ENCODE assay signal across 28 cellular contexts in genomic region chr2:182584462-182584861, GRCh38.
"Had no signal": no experiment of that assay in that cellular context is flagged by ENCODE, and none has a peak within 500 bp of the region (broad histone marks: within the 10 kb centered on the region; RNA-seq: fewer than 3 reads in every experiment).

No MANE protein-coding gene starts in this region.

- H3K9me3 ChIP-seq: ascending aorta, gastroesophageal sphincter, left lung, mucosa of descending colon, neutrophil, transverse colon had no signal

- ATAC-seq: activated CD4-positive, CD25-positive, alpha-beta regulatory T cell treated with anti-CD3 and anti-CD28 coated beads, Interleukin-2, amount 50 U/mL, for 24 hours; gastroesophageal sphincter; left lung; mucosa of descending colon had no signal

- H3K4me1 Mint-ChIP-seq: activated naive CD8-positive, alpha-beta T cell treated with anti-CD3 and anti-CD28 coated beads, Interleukin-2, amount 10 ng/mL, durations not matched to agents 7 days and 5 days; nephron had no signal

- H3K27ac Mint-ChIP-seq: activated CD4-positive, alpha-beta memory T cell treated with anti-CD3 and anti-CD28 coated beads for 36 hours; activated naive CD4-positive, alpha-beta T cell treated with anti-CD3 and anti-CD28 coated beads for 36 hours; activated naive CD8-positive, alpha-beta T cell treated with anti-CD3 and anti-CD28 coated beads, Interleukin-2, amount 10 ng/mL, durations not matched to agents 7 days and 5 days; activated T-helper 1 cell treated with anti-CD3 and anti-CD28 coated beads, Interleukin-12 subunit alpha, Interleukin-12 subunit beta, Interleukin-2, Interleukin-4 antibody, amounts not matched to agents 30 ng/mL and 10 ng/mL and 1 ng/mL, durations not matched to agents 14 hours and 24 hours and 36 hours; brain; nephron; progenitor cell of endocrine pancreas; T-helper 1 cell treated with Interleukin-12 subunit alpha and Interleukin-12 subunit beta and Interleukin-4 antibody, amounts not matched to agents 30 μg/mL and 1 μg/mL, for 36 hours had no signal

- H3K27me3 Mint-ChIP-seq: activated naive CD8-positive, alpha-beta T cell treated with anti-CD3 and anti-CD28 coated beads, Interleukin-2, amount 10 ng/mL, durations not matched to agents 7 days and 5 days; brain; progenitor cell of endocrine pancreas had no signal

- H3K27ac ChIP-seq: ascending aorta, gastroesophageal sphincter, left lung, neutrophil, transverse colon, VCaP had no signal

- H3K9me3 Mint-ChIP-seq: activated CD4-positive, alpha-beta memory T cell treated with anti-CD3 and anti-CD28 coated beads for 36 hours; activated naive CD4-positive, alpha-beta T cell treated with anti-CD3 and anti-CD28 coated beads for 36 hours; activated naive CD8-positive, alpha-beta T cell treated with anti-CD3 and anti-CD28 coated beads, Interleukin-2, amount 10 ng/mL, durations not matched to agents 7 days and 5 days; activated T-helper 1 cell treated with anti-CD3 and anti-CD28 coated beads, Interleukin-12 subunit alpha, Interleukin-12 subunit beta, Interleukin-2, Interleukin-4 antibody, amounts not matched to agents 30 ng/mL and 10 ng/mL and 1 ng/mL, durations not matched to agents 14 hours and 24 hours and 36 hours; brain; nephron; T-helper 1 cell treated with Interleukin-12 subunit alpha and Interleukin-12 subunit beta and Interleukin-4 antibody, amounts not matched to agents 30 μg/mL and 1 μg/mL, for 36 hours had no signal

- H3K4me3 ChIP-seq: ascending aorta, gastroesophageal sphincter, left lung, mucosa of descending colon, transverse colon had no signal

- H3K4me3 Mint-ChIP-seq: activated CD4-positive, alpha-beta memory T cell treated with anti-CD3 and anti-CD28 coated beads for 36 hours; activated naive CD4-positive, alpha-beta T cell treated with anti-CD3 and anti-CD28 coated beads for 36 hours; activated naive CD8-positive, alpha-beta T cell treated with anti-CD3 and anti-CD28 coated beads, Interleukin-2, amount 10 ng/mL, durations not matched to agents 7 days and 5 days; activated T-helper 1 cell treated with anti-CD3 and anti-CD28 coated beads, Interleukin-12 subunit alpha, Interleukin-12 subunit beta, Interleukin-2, Interleukin-4 antibody, amounts not matched to agents 30 ng/mL and 10 ng/mL and 1 ng/mL, durations not matched to agents 14 hours and 24 hours and 36 hours; brain; nephron; T-helper 1 cell treated with Interleukin-12 subunit alpha and Interleukin-12 subunit beta and Interleukin-4 antibody, amounts not matched to agents 30 μg/mL and 1 μg/mL, for 36 hours had no signal

- FAIRE-seq: endothelial cell of umbilical vein, TTC549, urothelium cell line had no signal

- H3K4me1 ChIP-seq: gastroesophageal sphincter, transverse colon had no signal

- H3K36me3 Mint-ChIP-seq: activated CD4-positive, alpha-beta memory T cell treated with anti-CD3 and anti-CD28 coated beads for 36 hours; activated naive CD8-positive, alpha-beta T cell treated with anti-CD3 and anti-CD28 coated beads, Interleukin-2, amount 10 ng/mL, durations not matched to agents 7 days and 5 days; brain had no signal

- H3K27me3 ChIP-seq: ascending aorta, gastroesophageal sphincter, left lung, neutrophil, transverse colon had no signal

- H3K36me3 ChIP-seq: ascending aorta, gastroesophageal sphincter, left lung, neutrophil, transverse colon had no signal

- DNase-seq: activated CD4-positive, alpha-beta memory T cell treated with anti-CD3 and anti-CD28 coated beads for 36 hours; activated CD4-positive, alpha-beta T cell treated with anti-CD3 and anti-CD28 coated beads for 48 hours; activated CD8-positive, alpha-beta memory T cell treated with anti-CD3 and anti-CD28 coated beads, Interleukin-2, amount 50 U/mL, for 4 hours; activated effector memory CD4-positive, alpha-beta T cell treated with anti-CD3 and anti-CD28 coated beads, Interleukin-2, amount 50 U/mL, for 16 hours; activated naive CD4-positive, alpha-beta T cell treated with anti-CD3 and anti-CD28 coated beads for 36 hours; activated naive CD8-positive, alpha-beta T cell treated with anti-CD3 and anti-CD28 coated beads, Interleukin-2, amount 10 ng/mL, durations not matched to agents 7 days and 5 days; activated T-cell treated with anti-CD3 and anti-CD28 coated beads, Interleukin-2, amount 50 U/mL, for 1 hour; central memory CD4-positive, alpha-beta T cell; left lung; mucosa of descending colon; stimulated activated CD4-positive, alpha-beta T cell treated with anti-CD3 and anti-CD28 coated beads, Interleukin-15, amount 100 ng/mL, for 24 hours; stimulated activated CD4-positive, alpha-beta T cell treated with anti-CD3 and anti-CD28 coated beads, Interleukin-2, amount 100 ng/mL, for 24 hours; stimulated activated naive CD4-positive, alpha-beta T cell treated with Interleukin-2 at 50 U/mL for 16 hours; T-helper 9 cell; transverse colon had no signal
